ENCODE assay signal across 1 cellular context in genomic region chr6:163408352-163408991, GRCh38.
A peak's percentile ranks its signal among the peaks of the same experiment; 100 is the strongest.
TF ChIP-seq lines count a peak whose summit lies in the region.

No MANE protein-coding gene starts in this region.

TF ChIP-seq in HepG2, 621 proteins besides CTCF, POLR2A, EP300 and RAD21 (continued from another document and continues in another):
- TF ChIP-seq, protein P1, sequence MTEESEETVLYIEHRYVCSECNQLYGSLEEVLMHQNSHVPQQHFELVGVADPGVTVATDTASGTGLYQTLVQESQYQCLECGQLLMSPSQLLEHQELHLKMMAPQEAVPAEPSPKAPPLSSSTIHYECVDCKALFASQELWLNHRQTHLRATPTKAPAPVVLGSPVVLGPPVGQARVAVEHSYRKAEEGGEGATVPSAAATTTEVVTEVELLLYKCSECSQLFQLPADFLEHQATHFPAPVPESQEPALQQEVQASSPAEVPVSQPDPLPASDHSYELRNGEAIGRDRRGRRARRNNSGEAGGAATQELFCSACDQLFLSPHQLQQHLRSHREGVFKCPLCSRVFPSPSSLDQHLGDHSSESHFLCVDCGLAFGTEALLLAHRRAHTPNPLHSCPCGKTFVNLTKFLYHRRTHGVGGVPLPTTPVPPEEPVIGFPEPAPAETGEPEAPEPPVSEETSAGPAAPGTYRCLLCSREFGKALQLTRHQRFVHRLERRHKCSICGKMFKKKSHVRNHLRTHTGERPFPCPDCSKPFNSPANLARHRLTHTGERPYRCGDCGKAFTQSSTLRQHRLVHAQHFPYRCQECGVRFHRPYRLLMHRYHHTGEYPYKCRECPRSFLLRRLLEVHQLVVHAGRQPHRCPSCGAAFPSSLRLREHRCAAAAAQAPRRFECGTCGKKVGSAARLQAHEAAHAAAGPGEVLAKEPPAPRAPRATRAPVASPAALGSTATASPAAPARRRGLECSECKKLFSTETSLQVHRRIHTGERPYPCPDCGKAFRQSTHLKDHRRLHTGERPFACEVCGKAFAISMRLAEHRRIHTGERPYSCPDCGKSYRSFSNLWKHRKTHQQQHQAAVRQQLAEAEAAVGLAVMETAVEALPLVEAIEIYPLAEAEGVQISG (CRISPR knock-in tag; IDR thresholded peaks at IDR 0.05), result peak; percentile 35; the same call in 1 of the 2 replicates
- TF ChIP-seq CBX5 (CRISPR knock-in tag; IDR thresholded peaks at IDR 0.05; ENCODE audit: borderline replicate concordance) (peak; percentile 22; the same call in 1 of the 2 replicates), ZNF660 (CRISPR knock-in tag; IDR thresholded peaks at IDR 0.05; ENCODE audit: borderline replicate concordance, low read depth) (no peak), GATAD1 (CRISPR knock-in tag; IDR thresholded peaks at IDR 0.05) (peak; percentile 69), FOSL2 (CRISPR knock-in tag; IDR thresholded peaks at IDR 0.05) (peak; percentile 98), ZNF205 (CRISPR knock-in tag; IDR thresholded peaks at IDR 0.05) (peak; percentile 69), FOXK1 (CRISPR knock-in tag; IDR thresholded peaks at IDR 0.05; ENCODE audit: borderline replicate concordance, low read depth) (0 out of 2 replicates have a peak, but pooled peaks have one; percentile 26), RCOR2 (CRISPR knock-in tag; IDR thresholded peaks at IDR 0.05) (peak; percentile 81), ZSCAN31 (CRISPR knock-in tag; IDR thresholded peaks at IDR 0.05; ENCODE audit: low read depth) (0 out of 2 replicates have a peak, but pooled peaks have one; percentile 53), MIXL1 (CRISPR knock-in tag; IDR thresholded peaks at IDR 0.05) (peak; percentile 98), DMAP1 (CRISPR knock-in tag; IDR thresholded peaks at IDR 0.05) (peak; percentile 43; the same call in 1 of the 2 replicates), KDM1A (CRISPR knock-in tag; IDR thresholded peaks at IDR 0.05) (0 out of 2 replicates have a peak, but pooled peaks have one; percentile 63), TCF7 (IDR thresholded peaks at IDR 0.05; ENCODE audit: low read depth) (peak; percentile 39; the same call in 1 of the 2 replicates), JUND (CRISPR knock-in tag; IDR thresholded peaks at IDR 0.05) (peak; percentile 83), CREB1 (IDR thresholded peaks at IDR 0.05) (no peak), CREB1 (CRISPR knock-in tag; IDR thresholded peaks at IDR 0.05) (peak; percentile 75), KLF16 (CRISPR knock-in tag; IDR thresholded peaks at IDR 0.05) (0 out of 4 replicates have a peak, but pooled peaks of 1 of the 2 experiments have one; percentile 40), KDM3A (CRISPR knock-in tag; IDR thresholded peaks at IDR 0.05; ENCODE audit: low read depth) (peak; percentile 61; the same call in 1 of the 2 replicates), TSC22D2 (CRISPR knock-in tag; IDR thresholded peaks at IDR 0.05; ENCODE audit: borderline replicate concordance) (no peak), ZNF616 (CRISPR knock-in tag; IDR thresholded peaks at IDR 0.05; ENCODE audit: low read depth) (no peak), YEATS4 (CRISPR knock-in tag; IDR thresholded peaks at IDR 0.05; ENCODE audit: borderline replicate concordance) (0 out of 2 replicates have a peak, but pooled peaks have one; percentile 16), ZMYM4 (CRISPR knock-in tag; IDR thresholded peaks at IDR 0.05) (peak; percentile 74), TFE3 (CRISPR knock-in tag; IDR thresholded peaks at IDR 0.05) (peak; percentile 73; the same call in 1 of the 2 replicates), CHCHD3 (CRISPR knock-in tag; IDR thresholded peaks at IDR 0.05) (no peak), ZNF772 (CRISPR knock-in tag; IDR thresholded peaks at IDR 0.05) (peak; percentile 64; the same call in 1 of the 2 replicates), HOXA3 (CRISPR knock-in tag; IDR thresholded peaks at IDR 0.05) (peak; percentile 73; the same call in 1 of the 2 replicates), ZNF335 (CRISPR knock-in tag; IDR thresholded peaks at IDR 0.05) (no peak), SMAD3 (CRISPR knock-in tag; IDR thresholded peaks at IDR 0.05) (peak; percentile 72; the same call in 1 of the 2 replicates), ARNT (IDR thresholded peaks at IDR 0.05) (no peak), ZBTB2 (CRISPR knock-in tag; IDR thresholded peaks at IDR 0.05; ENCODE audit: low read depth) (no peak), ZNF576 (CRISPR knock-in tag; IDR thresholded peaks at IDR 0.05) (no peak), KLF6 (CRISPR knock-in tag; IDR thresholded peaks at IDR 0.05) (peak; percentile 19; the same call in 1 of the 2 replicates)
- TF ChIP-seq, protein P2, sequence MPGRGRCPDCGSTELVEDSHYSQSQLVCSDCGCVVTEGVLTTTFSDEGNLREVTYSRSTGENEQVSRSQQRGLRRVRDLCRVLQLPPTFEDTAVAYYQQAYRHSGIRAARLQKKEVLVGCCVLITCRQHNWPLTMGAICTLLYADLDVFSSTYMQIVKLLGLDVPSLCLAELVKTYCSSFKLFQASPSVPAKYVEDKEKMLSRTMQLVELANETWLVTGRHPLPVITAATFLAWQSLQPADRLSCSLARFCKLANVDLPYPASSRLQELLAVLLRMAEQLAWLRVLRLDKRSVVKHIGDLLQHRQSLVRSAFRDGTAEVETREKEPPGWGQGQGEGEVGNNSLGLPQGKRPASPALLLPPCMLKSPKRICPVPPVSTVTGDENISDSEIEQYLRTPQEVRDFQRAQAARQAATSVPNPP (CRISPR knock-in tag; IDR thresholded peaks at IDR 0.05), result no peak
- TF ChIP-seq, protein P3, sequence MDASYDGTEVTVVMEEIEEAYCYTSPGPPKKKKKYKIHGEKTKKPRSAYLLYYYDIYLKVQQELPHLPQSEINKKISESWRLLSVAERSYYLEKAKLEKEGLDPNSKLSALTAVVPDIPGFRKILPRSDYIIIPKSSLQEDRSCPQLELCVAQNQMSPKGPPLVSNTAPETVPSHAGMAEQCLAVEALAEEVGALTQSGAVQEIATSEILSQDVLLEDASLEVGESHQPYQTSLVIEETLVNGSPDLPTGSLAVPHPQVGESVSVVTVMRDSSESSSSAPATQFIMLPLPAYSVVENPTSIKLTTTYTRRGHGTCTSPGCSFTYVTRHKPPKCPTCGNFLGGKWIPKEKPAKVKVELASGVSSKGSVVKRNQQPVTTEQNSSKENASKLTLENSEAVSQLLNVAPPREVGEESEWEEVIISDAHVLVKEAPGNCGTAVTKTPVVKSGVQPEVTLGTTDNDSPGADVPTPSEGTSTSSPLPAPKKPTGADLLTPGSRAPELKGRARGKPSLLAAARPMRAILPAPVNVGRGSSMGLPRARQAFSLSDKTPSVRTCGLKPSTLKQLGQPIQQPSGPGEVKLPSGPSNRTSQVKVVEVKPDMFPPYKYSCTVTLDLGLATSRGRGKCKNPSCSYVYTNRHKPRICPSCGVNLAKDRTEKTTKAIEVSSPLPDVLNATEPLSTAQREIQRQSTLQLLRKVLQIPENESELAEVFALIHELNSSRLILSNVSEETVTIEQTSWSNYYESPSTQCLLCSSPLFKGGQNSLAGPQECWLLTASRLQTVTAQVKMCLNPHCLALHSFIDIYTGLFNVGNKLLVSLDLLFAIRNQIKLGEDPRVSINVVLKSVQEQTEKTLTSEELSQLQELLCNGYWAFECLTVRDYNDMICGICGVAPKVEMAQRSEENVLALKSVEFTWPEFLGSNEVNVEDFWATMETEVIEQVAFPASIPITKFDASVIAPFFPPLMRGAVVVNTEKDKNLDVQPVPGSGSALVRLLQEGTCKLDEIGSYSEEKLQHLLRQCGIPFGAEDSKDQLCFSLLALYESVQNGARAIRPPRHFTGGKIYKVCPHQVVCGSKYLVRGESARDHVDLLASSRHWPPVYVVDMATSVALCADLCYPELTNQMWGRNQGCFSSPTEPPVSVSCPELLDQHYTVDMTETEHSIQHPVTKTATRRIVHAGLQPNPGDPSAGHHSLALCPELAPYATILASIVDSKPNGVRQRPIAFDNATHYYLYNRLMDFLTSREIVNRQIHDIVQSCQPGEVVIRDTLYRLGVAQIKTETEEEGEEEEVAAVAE (CRISPR knock-in tag; IDR thresholded peaks at IDR 0.05; ENCODE audit: borderline replicate concordance), result 0 out of 2 replicates have a peak, but pooled peaks have one; percentile 45
- TF ChIP-seq, protein P4, sequence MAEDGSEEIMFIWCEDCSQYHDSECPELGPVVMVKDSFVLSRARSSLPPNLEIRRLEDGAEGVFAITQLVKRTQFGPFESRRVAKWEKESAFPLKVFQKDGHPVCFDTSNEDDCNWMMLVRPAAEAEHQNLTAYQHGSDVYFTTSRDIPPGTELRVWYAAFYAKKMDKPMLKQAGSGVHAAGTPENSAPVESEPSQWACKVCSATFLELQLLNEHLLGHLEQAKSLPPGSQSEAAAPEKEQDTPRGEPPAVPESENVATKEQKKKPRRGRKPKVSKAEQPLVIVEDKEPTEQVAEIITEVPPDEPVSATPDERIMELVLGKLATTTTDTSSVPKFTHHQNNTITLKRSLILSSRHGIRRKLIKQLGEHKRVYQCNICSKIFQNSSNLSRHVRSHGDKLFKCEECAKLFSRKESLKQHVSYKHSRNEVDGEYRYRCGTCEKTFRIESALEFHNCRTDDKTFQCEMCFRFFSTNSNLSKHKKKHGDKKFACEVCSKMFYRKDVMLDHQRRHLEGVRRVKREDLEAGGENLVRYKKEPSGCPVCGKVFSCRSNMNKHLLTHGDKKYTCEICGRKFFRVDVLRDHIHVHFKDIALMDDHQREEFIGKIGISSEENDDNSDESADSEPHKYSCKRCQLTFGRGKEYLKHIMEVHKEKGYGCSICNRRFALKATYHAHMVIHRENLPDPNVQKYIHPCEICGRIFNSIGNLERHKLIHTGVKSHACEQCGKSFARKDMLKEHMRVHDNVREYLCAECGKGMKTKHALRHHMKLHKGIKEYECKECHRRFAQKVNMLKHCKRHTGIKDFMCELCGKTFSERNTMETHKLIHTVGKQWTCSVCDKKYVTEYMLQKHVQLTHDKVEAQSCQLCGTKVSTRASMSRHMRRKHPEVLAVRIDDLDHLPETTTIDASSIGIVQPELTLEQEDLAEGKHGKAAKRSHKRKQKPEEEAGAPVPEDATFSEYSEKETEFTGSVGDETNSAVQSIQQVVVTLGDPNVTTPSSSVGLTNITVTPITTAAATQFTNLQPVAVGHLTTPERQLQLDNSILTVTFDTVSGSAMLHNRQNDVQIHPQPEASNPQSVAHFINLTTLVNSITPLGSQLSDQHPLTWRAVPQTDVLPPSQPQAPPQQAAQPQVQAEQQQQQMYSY (CRISPR knock-in tag; IDR thresholded peaks at IDR 0.05), result peak; percentile 95
- TF ChIP-seq, protein P5, sequence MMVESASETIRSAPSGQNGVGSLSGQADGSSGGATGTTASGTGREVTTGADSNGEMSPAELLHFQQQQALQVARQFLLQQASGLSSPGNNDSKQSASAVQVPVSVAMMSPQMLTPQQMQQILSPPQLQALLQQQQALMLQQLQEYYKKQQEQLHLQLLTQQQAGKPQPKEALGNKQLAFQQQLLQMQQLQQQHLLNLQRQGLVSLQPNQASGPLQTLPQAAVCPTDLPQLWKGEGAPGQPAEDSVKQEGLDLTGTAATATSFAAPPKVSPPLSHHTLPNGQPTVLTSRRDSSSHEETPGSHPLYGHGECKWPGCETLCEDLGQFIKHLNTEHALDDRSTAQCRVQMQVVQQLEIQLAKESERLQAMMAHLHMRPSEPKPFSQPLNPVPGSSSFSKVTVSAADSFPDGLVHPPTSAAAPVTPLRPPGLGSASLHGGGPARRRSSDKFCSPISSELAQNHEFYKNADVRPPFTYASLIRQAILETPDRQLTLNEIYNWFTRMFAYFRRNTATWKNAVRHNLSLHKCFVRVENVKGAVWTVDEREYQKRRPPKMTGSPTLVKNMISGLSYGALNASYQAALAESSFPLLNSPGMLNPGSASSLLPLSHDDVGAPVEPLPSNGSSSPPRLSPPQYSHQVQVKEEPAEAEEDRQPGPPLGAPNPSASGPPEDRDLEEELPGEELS (CRISPR knock-in tag; IDR thresholded peaks at IDR 0.05), result peak; percentile 76
